In genomic region chr10:84354623-84355022, GRCh38 we compare ENCODE assay signal across 2 cellular contexts.
TF ChIP-seq lines count a peak whose summit lies in the region.

No MANE protein-coding gene starts in this region.

TF ChIP-seq in A549, 52 proteins besides CTCF, POLR2A, EP300 and RAD21:
- TF ChIP-seq ZNF302 (CRISPR knock-in tag; IDR thresholded peaks at IDR 0.05) = no peak
- TF ChIP-seq HOXB5 (CRISPR knock-in tag; IDR thresholded peaks at IDR 0.05) = no peak
- no peak for TF ChIP-seq CBX8 (IDR thresholded peaks at IDR 0.05)
- no peak for TF ChIP-seq POLR2AphosphoS2 (conservative IDR thresholded peaks at IDR 0.05; ENCODE audit: low read length)
- TF ChIP-seq RFX5 (IDR thresholded peaks at IDR 0.05) = no peak

TF ChIP-seq in HepG2, 621 proteins besides CTCF, POLR2A, EP300 and RAD21:
- TF ChIP-seq BCL6 (CRISPR knock-in tag; IDR thresholded peaks at IDR 0.05) = peak; percentile 66
- TF ChIP-seq PCBP2 (optimal IDR thresholded peaks at IDR 0.05; ENCODE audit: low read depth, low read length, poor library complexity, severe bottlenecking) = no peak
